1 cellular context compared by ENCODE assay signal in genomic region chr10:46523881-46524470, GRCh38.
TF ChIP-seq lines count a peak whose summit lies in the region.

No MANE protein-coding gene starts in this region.

TF ChIP-seq in K562, 482 proteins besides CTCF, POLR2A, EP300 and RAD21:
- TF ChIP-seq BRD4 (IDR thresholded peaks at IDR 0.05) (0 out of 2 replicates have a peak, but pooled peaks have one; percentile 12), EP400 (IDR thresholded peaks at IDR 0.05) (no peak), MECOM (CRISPR knock-in tag; IDR thresholded peaks at IDR 0.05) (0 out of 2 replicates have a peak, but pooled peaks have one; percentile 36), TARDBP (IDR thresholded peaks at IDR 0.05) (no peak), STAT6 (CRISPR knock-in tag; IDR thresholded peaks at IDR 0.05) (no peak), CBX5 (IDR thresholded peaks at IDR 0.05; ENCODE audit: borderline replicate concordance, low read depth) (no peak), FOXJ2 (tag; IDR thresholded peaks at IDR 0.05) (0 out of 2 replicates have a peak, but pooled peaks have one; percentile 25), TOE1 (IDR thresholded peaks at IDR 0.05; ENCODE audit: borderline replicate concordance) (no peak), TOE1 (CRISPR knock-in tag; IDR thresholded peaks at IDR 0.05; ENCODE audit: borderline replicate concordance, low read depth) (no peak), FOSL1 (tag; conservative IDR thresholded peaks at IDR 0.05) (0 out of 2 replicates have a peak, but pooled peaks have one; percentile 21), EGR1 (conservative IDR thresholded peaks at IDR 0.05) (no peak), ZNF384 (IDR thresholded peaks at IDR 0.05; ENCODE audit: low read depth, low read length) (no peak), ZNF507 (tag; conservative IDR thresholded peaks at IDR 0.05) (no peak), SIX5 (IDR thresholded peaks at IDR 0.05; ENCODE audit: borderline replicate concordance in 1 of 2, insufficient read depth in 1 of 2, low read depth in 1 of 2, low read length in 2 of 2) (0 out of 4 replicates have a peak, but pooled peaks of 1 of the 2 experiments have one; percentile 5), PHTF2 (CRISPR knock-in tag; IDR thresholded peaks at IDR 0.05) (no peak), ZFPM2 (CRISPR knock-in tag; IDR thresholded peaks at IDR 0.05) (no peak), ZNF668 (CRISPR knock-in tag; IDR thresholded peaks at IDR 0.05) (peak; percentile 18; the same call in 1 of the 2 replicates), ZNF644 (tag; IDR thresholded peaks at IDR 0.05; ENCODE audit: low read depth) (0 out of 2 replicates have a peak, but pooled peaks have one; percentile 31)
- TF ChIP-seq, protein P1, sequence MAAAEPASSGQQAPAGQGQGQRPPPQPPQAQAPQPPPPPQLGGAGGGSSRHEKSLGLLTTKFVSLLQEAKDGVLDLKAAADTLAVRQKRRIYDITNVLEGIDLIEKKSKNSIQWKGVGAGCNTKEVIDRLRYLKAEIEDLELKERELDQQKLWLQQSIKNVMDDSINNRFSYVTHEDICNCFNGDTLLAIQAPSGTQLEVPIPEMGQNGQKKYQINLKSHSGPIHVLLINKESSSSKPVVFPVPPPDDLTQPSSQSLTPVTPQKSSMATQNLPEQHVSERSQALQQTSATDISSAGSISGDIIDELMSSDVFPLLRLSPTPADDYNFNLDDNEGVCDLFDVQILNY (CRISPR knock-in tag; IDR thresholded peaks at IDR 0.05) = no peak
- TF ChIP-seq, protein P2, sequence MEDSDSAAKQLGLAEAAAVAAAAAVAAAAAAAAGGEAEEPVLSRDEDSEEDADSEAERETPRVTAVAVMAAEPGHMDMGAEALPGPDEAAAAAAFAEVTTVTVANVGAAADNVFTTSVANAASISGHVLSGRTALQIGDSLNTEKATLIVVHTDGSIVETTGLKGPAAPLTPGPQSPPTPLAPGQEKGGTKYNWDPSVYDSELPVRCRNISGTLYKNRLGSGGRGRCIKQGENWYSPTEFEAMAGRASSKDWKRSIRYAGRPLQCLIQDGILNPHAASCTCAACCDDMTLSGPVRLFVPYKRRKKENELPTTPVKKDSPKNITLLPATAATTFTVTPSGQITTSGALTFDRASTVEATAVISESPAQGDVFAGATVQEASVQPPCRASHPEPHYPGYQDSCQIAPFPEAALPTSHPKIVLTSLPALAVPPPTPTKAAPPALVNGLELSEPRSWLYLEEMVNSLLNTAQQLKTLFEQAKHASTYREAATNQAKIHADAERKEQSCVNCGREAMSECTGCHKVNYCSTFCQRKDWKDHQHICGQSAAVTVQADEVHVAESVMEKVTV (CRISPR knock-in tag; IDR thresholded peaks at IDR 0.05) = no peak
